In genomic region chr5:178130576-178131445, GRCh38 we compare ENCODE assay signal across 8 cellular contexts. TPM values are rescaled to one million over a fixed set of nuclear protein-coding genes. Genes with fewer than 3 reads are reported as not detected.
A peak's percentile ranks its signal among the peaks of the same experiment; 100 is the strongest.
DNase-seq lines count a peak whose midpoint lies in the region; ATAC-seq and TF ChIP-seq lines count a peak whose summit lies in the region.

Gene RMND5B, plus strand, starts transcription at chr5:178131014. Its CDS starts 7,106 bp downstream, at chr5:178138120.

- H3K4me2 ChIP-seq in skeletal muscle satellite cell (ENCODE audit: low read length) = peak within 1 kb of the TSS; percentile 98

- H3K9me3 ChIP-seq in iPS-18c (ENCODE audit: control insufficient read depth, insufficient read depth, low read length) (no peaks in the 10 kb centered on the region), skeletal muscle satellite cell (replicated peaks; ENCODE audit: low read length) (no peaks in the 10 kb centered on the region)

- in situ Hi-C loops in T47D (cut with HindIII; ENCODE audit: low pct_unique_long_range_greater_than_20kb, low sequenced_read_pairs) = no loop called here

- H3K4me1 ChIP-seq in skeletal muscle satellite cell (ENCODE audit: control insufficient read depth, insufficient read depth, low read length) = no peaks in the 10 kb centered on the region

- TF ChIP-seq CTCF in VCaP (conservative IDR thresholded peaks at IDR 0.05) = no peak

- DNase-seq in 8988T (peak; percentile 94), NCI-H2171 (lab: John Stamatoyannopoulos, UW) (peak; percentile 55), T47D (ENCODE audit: low read depth in 1 of 2, low spot score in 1 of 2) (peak; percentile 90 to 92)

- H3K27me3 ChIP-seq in skeletal muscle satellite cell (ENCODE audit: control insufficient read depth, insufficient read depth, low read length) = peaks cover 5% of the 10 kb centered on the region

- H3K36me3 ChIP-seq in skeletal muscle satellite cell (ENCODE audit: insufficient read depth, low read length) = no peaks in the 10 kb centered on the region

- H3K27ac ChIP-seq in VCaP = peak within 1 kb of the TSS; percentile 98

- H3K4me3 ChIP-seq in iPS-18c (ENCODE audit: insufficient read depth, low read depth, low read length) = peak within 1 kb of the TSS; percentile 91
- H3K4me3 ChIP-seq in skeletal muscle satellite cell (ENCODE audit: low read length) = peak within 1 kb of the TSS; percentile 98

- peak; percentile 75 for ATAC-seq in GM18519 (IDR thresholded peaks at IDR 0.05; ENCODE audit: low FRiP score, unreplicated experiment)
- ATAC-seq in HG03025 (IDR thresholded peaks at IDR 0.05; ENCODE audit: low FRiP score, unreplicated experiment) = peak; percentile 84

- peak within 1 kb of the TSS; percentile 90 for H3K9ac ChIP-seq in skeletal muscle satellite cell (ENCODE audit: low read depth, low read length)

RNA-seq across cellular contexts. Expression of gene RMND5B, which starts in this region (rescaled TPM):
- 13.5 and 15.7 TPM in 2 replicates for total RNA-seq in skeletal muscle satellite cell (2012; rRNA removed)

Comparison
In these comparisons a context has a peak if more than half of its experiments do, and no peak if none do; other contexts are left out.
1. Peak in every context shown above with its lines: DNase-seq, ATAC-seq, H3K4me3 ChIP-seq and H3K27ac ChIP-seq.